18 cellular contexts compared by ENCODE assay signal in genomic region chr2:136990316-136990715, GRCh38.
"Had no signal": no experiment of that assay in that cellular context is flagged by ENCODE, and none has a peak within 500 bp of the region (broad histone marks: within the 10 kb centered on the region; RNA-seq: fewer than 3 reads in every experiment).

No MANE protein-coding gene starts in this region.

- DNase-seq: KBM-7, MV-4-11, NCI-H1048, NCI-H1105, NCI-H1417, NCI-H1436 treated with DMSO at 0.1 percent for 48 hours, NCI-H1694, NCI-H187 treated with DMSO at 0.1 percent for 48 hours, NCI-H2029 treated with DMSO at 0.1 percent for 48 hours, NCI-H2171 treated with DMSO at 0.1 percent for 48 hours, NCI-H345, NCI-H446 treated with DMSO at 0.1 percent for 48 hours, NCI-H510A treated with DMSO at 0.1 percent for 48 hours, NCI-H69, NCI-H774, Right ventricle myocardium superior, RPMI8226, SIG-M5 had no signal
